ENCODE assay signal across 8 cellular contexts in the genomic region with DNA sequence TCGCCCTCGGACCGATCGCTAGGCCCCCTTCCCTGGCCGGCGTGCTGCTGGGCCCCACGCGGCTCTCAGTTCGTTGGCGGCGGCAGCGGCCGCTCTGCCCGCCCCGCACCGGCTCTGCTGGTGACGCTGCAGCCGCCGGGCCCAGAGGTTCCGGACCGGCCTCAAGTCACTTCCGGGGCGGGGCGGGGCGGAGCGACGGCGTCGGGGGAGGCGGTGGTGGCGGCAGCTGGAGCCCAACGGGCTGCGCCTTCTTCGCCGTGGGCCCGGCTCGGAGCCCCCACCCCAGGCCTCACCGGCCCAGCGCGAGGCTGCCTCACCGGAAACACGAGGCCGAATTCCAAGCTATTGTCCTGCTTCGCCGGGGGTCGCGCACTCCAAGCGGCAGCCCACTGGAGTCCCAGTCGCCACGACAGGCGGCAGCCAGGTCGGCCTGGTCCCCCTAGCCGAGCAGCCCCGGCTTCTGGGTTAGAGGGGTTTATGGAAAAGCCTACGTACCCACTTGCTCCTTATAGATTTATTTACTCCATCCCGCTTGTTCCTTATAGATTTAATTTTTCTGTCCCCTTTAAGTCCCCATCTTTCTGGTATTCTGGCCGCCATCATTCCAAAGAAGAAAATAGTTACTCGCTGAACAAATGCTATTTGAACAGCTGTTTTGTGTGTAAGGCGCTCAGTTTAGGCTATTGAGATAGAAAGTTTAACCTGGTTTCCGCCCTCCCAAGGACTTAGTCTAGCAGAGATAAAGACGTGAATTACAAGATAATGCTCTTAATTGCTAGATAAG.
DNase-seq lines count a peak whose midpoint lies in the region; ATAC-seq lines count a peak whose summit lies in the region.

PSME4 (minus strand) TSS at position 96 of the 784 bp plus-strand sequence. CDS start 209 bp downstream, outside the sequence.

- H3K36me3 Mint-ChIP-seq in effector memory CD8-positive, alpha-beta T cell (ENCODE audit: insufficient read depth), result peaks cover 27% of the 10 kb centered on the region

- H3K9me3 Mint-ChIP-seq in effector memory CD8-positive, alpha-beta T cell, result no peaks in the 10 kb centered on the region

- peaks cover 33 to 46% of the 10 kb centered on the region in 2 donors for H3K4me1 Mint-ChIP-seq in effector memory CD8-positive, alpha-beta T cell (ENCODE audit: low read depth in 2 of 2)

- peak within 1 kb of the TSS; percentile 96 to 99 for H3K27ac Mint-ChIP-seq in effector memory CD8-positive, alpha-beta T cell

- H3K4me3 Mint-ChIP-seq in effector memory CD8-positive, alpha-beta T cell, result peak within 1 kb of the TSS; percentile 92 to 94

- peak; percentile 63 for ATAC-seq in GM19468 (IDR thresholded peaks at IDR 0.05; ENCODE audit: extremely low read depth, unreplicated experiment)
- ATAC-seq in effector memory CD8-positive, alpha-beta T cell (replicated peaks), result peak; percentile 91

- DNase-seq in CMK (ENCODE audit: low read depth) (peak; percentile 73), HS-27A (ENCODE audit: low read depth) (peak; percentile 36), medulla oblongata (ENCODE audit: extremely low spot score) (peak; percentile 90)
- peak; percentile 79 for DNase-seq in NK-92 treated with Interleukin-12 subunit alpha and Interleukin-12 subunit beta, amount 100 ng/mL, for 24 hours (lab: John Stamatoyannopoulos, UW)
- DNase-seq in activated CD8-positive, alpha-beta memory T cell treated with anti-CD3 and anti-CD28 coated beads for 4 hours (ENCODE audit: low read depth in 2 of 2), result peak; percentile 85 to 86
- peak; percentile 92 to 93 (median 92) for DNase-seq in effector memory CD8-positive, alpha-beta T cell
- DNase-seq in stimulated activated CD4-positive, alpha-beta T cell treated with anti-CD3 and anti-CD28 coated beads, TNF-alpha, amount 100 ng/mL, for 48 hours (ENCODE audit: low read depth in 3 of 3), result peak; percentile 84 to 94 (median 88)

- no peaks in the 10 kb centered on the region for H3K27me3 Mint-ChIP-seq in effector memory CD8-positive, alpha-beta T cell

Comparison
In these comparisons a context has a peak if more than half of its experiments do, and no peak if none do; other contexts are left out.
1. Peak in every context shown above with its lines: DNase-seq and ATAC-seq.
2. DNase-seq: peak in every context shown above with its lines; median percentile 92 in effector memory CD8-positive, alpha-beta T cell; 90 in medulla oblongata; 88 in stimulated activated CD4-positive, alpha-beta T cell treated with anti-CD3 and anti-CD28 coated beads, TNF-alpha, amount 100 ng/mL, for 48 hours; 86 in activated CD8-positive, alpha-beta memory T cell treated with anti-CD3 and anti-CD28 coated beads for 4 hours; 79 in NK-92 treated with Interleukin-12 subunit alpha and Interleukin-12 subunit beta, amount 100 ng/mL, for 24 hours; 73 in CMK; 36 in HS-27A.